Comparison of ENCODE assay signal across 13 cellular contexts in the genomic region with DNA sequence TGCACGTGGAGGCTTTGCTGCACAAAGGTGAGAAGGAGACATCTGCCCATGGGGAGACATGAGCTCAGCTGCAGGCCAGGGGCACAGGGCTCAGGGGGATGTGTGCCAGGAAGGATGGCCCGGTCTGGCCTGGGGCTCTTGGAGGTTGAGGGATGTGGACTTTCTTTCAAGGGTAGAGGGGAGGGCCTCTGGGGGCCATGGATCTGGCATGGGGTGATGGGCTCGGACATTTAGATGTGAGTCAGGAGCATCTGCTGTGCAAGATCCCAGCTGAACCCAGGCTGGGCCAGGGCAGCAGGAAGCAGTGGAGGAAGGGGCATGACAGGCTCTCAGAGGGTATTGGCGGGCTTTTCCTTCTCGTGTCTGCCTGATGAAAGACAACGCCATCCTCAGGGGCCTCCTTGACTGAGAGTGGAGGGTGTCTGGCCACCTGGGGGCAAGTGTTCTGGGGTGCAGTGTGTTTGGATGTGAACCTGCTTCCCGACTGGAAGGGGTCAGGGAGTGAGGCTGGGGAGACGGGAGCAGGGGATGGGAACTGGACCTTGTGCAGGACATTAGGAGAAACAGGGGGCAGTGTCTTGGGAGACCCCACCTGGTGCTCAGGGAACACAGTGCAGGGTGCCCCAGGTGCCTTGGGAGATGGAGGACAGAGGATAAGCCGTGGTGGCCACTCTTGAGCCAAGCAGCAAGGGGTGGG.
DNase-seq lines count a peak whose midpoint lies in the region; ATAC-seq and TF ChIP-seq lines count a peak whose summit lies in the region.
"Had no signal": no experiment of that assay in that cellular context is flagged by ENCODE, and none has a peak within 500 bp of the region (broad histone marks: within the 10 kb centered on the region; RNA-seq: fewer than 3 reads in every experiment).

No MANE protein-coding gene starts in this region.

- H2BK15ac ChIP-seq in neuronal stem cell (ENCODE audit: low read length): no peak overlapping the region

- H3K36me3 ChIP-seq in BLaER1 (no peaks in the 10 kb centered on the region), neuronal stem cell (replicated peaks in 1 of 2; ENCODE audit: control insufficient read depth in 2 of 2, insufficient read depth in 2 of 2, low read length in 2 of 2) (no peaks in the 10 kb centered on the region)
- H3K36me3 ChIP-seq: BE2C had no signal

- WGBS in neuronal stem cell (ENCODE audit: extremely low coverage in 2 of 2, insufficient read length in 2 of 2, insufficient replicate concordance in 1 of 2), 2 donors: no CpG with 5 or more reads among the region's 9 CpGs

- H3K18ac ChIP-seq in neuronal stem cell (ENCODE audit: low read length): peak overlapping the region; percentile 50

- H3K36me3 Mint-ChIP-seq in stimulated activated effector memory CD8-positive, alpha-beta T cell treated with anti-CD3 and anti-CD28 coated beads, Interleukin-12 subunit alpha, Interleukin-12 subunit beta, amount 100 ng/mL, for 72 hours: no peaks in the 10 kb centered on the region
- H3K36me3 Mint-ChIP-seq: CD14-positive monocyte; CD4-positive, alpha-beta memory T cell had no signal

- no peak overlapping the region for H3K27ac Mint-ChIP-seq in stimulated activated effector memory CD8-positive, alpha-beta T cell treated with anti-CD3 and anti-CD28 coated beads, Interleukin-12 subunit alpha, Interleukin-12 subunit beta, amount 100 ng/mL, for 72 hours
- H3K27ac Mint-ChIP-seq: CD4-positive, alpha-beta memory T cell had no signal

- H3K27ac ChIP-seq in BLaER1 (no peak overlapping the region), coronary artery (no peak overlapping the region), neuronal stem cell (replicated peaks; ENCODE audit: low read length) (no peak overlapping the region)

- H3K9me3 ChIP-seq in BLaER1 (no peaks in the 10 kb centered on the region), neuronal stem cell (replicated peaks in 1 of 2; ENCODE audit: control insufficient read depth in 2 of 2, insufficient read depth in 1 of 2, low read depth in 1 of 2, low read length in 2 of 2) (no peaks in the 10 kb centered on the region)
- H3K9me3 ChIP-seq: BE2C had no signal

- H2AFZ ChIP-seq in neuronal stem cell (ENCODE audit: low read length): no peak overlapping the region

- H3K4me3 ChIP-seq in BLaER1 (no peak overlapping the region), coronary artery (no peak overlapping the region), neuronal stem cell (ENCODE audit: low read length in 2 of 2) (peak overlapping the region in 1 of 2 donors; percentile 61)

- no peaks in the 10 kb centered on the region for H4K20me1 ChIP-seq in BLaER1

- H3K4me3 Mint-ChIP-seq in stimulated activated effector memory CD8-positive, alpha-beta T cell treated with anti-CD3 and anti-CD28 coated beads, Interleukin-12 subunit alpha, Interleukin-12 subunit beta, amount 100 ng/mL, for 72 hours: no peak overlapping the region
- H3K4me3 Mint-ChIP-seq: CD14-positive monocyte; CD4-positive, alpha-beta memory T cell; H9 had no signal

- H3K9ac ChIP-seq in BLaER1 (no peak overlapping the region), neuronal stem cell (ENCODE audit: low read depth, low read length, poor library complexity) (no peak overlapping the region)

- H3K9me3 Mint-ChIP-seq in stimulated activated effector memory CD8-positive, alpha-beta T cell treated with anti-CD3 and anti-CD28 coated beads, Interleukin-12 subunit alpha, Interleukin-12 subunit beta, amount 100 ng/mL, for 72 hours: no peaks in the 10 kb centered on the region
- H3K9me3 Mint-ChIP-seq: H9 had no signal

- no peak overlapping the region for H3K4ac ChIP-seq in neuronal stem cell (ENCODE audit: low read length)

- peak overlapping the region; percentile 47 for H2BK12ac ChIP-seq in neuronal stem cell (ENCODE audit: low read length)

- H4K91ac ChIP-seq in neuronal stem cell (ENCODE audit: low read depth, low read length, poor library complexity): no peak overlapping the region

- H3K4me1 Mint-ChIP-seq in stimulated activated effector memory CD8-positive, alpha-beta T cell treated with anti-CD3 and anti-CD28 coated beads, Interleukin-12 subunit alpha, Interleukin-12 subunit beta, amount 100 ng/mL, for 72 hours: peaks cover under 1% of the 10 kb centered on the region
- H3K4me1 Mint-ChIP-seq: CD4-positive, alpha-beta memory T cell had no signal

- H3K23ac ChIP-seq in neuronal stem cell (ENCODE audit: low read depth, low read length, poor library complexity): no peak overlapping the region

- H3K4me1 ChIP-seq in BLaER1 (peaks cover 71% of the 10 kb centered on the region), neuronal stem cell (ENCODE audit: control insufficient read depth in 2 of 2, insufficient read depth in 1 of 2, low read depth in 1 of 2, low read length in 2 of 2) (peaks cover 5 to 11% of the 10 kb centered on the region in 2 donors)
- H3K4me1 ChIP-seq: BE2C had no signal

- peak; percentile 65 for DNase-seq in coronary artery (ENCODE audit: low spot score)
- no peak for DNase-seq in neuronal stem cell (ENCODE audit: low spot score)
- no peak for DNase-seq in stimulated activated effector memory CD8-positive, alpha-beta T cell treated with anti-CD3 and anti-CD28 coated beads, Interleukin-12 subunit alpha, Interleukin-12 subunit beta, amount 100 ng/mL, for 72 hours (ENCODE audit: low spot score in 2 of 2)
- no peak for DNase-seq in NCI-H2171 treated with DMSO at 0.1 percent for 48 hours (lab: John Stamatoyannopoulos, UW)
- DNase-seq: BE2C; CD4-positive, alpha-beta memory T cell; DMS153; DMS79; GDM1; H9 had no signal

- H2AK5ac ChIP-seq in neuronal stem cell (ENCODE audit: low read depth, low read length): peak overlapping the region; percentile 20

- no peaks in the 10 kb centered on the region for H3K79me1 ChIP-seq in neuronal stem cell (ENCODE audit: low read depth, low read length)

- H3K4me2 ChIP-seq in BLaER1 (peak overlapping the region; percentile 79), neuronal stem cell (ENCODE audit: insufficient read depth, low read length, poor library complexity, severe bottlenecking) (no peak overlapping the region)

- H3K14ac ChIP-seq in neuronal stem cell (ENCODE audit: low read length): peak overlapping the region; percentile 28

- peak overlapping the region; percentile 19 for H2BK5ac ChIP-seq in neuronal stem cell (ENCODE audit: low read length)

- H2BK120ac ChIP-seq in neuronal stem cell (ENCODE audit: low read depth, low read length): no peak overlapping the region

- no peak for TF ChIP-seq CTCF in coronary artery (IDR thresholded peaks at IDR 0.05)

- ATAC-seq in stimulated activated effector memory CD8-positive, alpha-beta T cell treated with anti-CD3 and anti-CD28 coated beads, Interleukin-12 subunit alpha, Interleukin-12 subunit beta, amount 100 ng/mL, for 72 hours: peak; percentile 5
- ATAC-seq in GM21529 (IDR thresholded peaks at IDR 0.05; ENCODE audit: unreplicated experiment): no peak

- H3K27me3 ChIP-seq in BLaER1 (no peaks in the 10 kb centered on the region), neuronal stem cell (ENCODE audit: control insufficient read depth in 3 of 3, insufficient read depth in 3 of 3, low read depth in 1 of 3, low read length in 3 of 3) (peaks cover 0 to 5% (median 0%) of the 10 kb centered on the region in 3 experiments)
- H3K27me3 ChIP-seq: BE2C had no signal

- H4K8ac ChIP-seq in neuronal stem cell (ENCODE audit: low read depth, low read length): no peak overlapping the region
